1 cellular context compared by ENCODE assay signal in the genomic region with DNA sequence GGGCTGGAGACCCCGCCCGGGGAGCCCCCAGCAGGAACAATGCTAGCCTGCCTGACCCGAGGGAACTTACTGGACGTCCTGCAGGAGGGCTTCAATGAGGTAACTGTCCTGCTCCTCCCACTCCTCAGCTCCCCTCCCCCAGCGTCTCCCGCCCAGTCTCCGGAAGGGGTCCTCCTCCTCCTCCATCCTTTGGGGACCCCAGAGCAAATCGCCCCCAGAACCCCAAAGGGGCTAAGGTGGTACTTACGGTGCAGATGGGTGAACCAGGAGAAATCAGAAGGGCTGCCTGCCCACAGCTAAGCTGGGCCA.
TF ChIP-seq lines count a peak whose summit lies in the region.

No MANE protein-coding gene starts in this region.

TF ChIP-seq in GM12878, 131 proteins besides CTCF, POLR2A, EP300 and RAD21:
- TF ChIP-seq, protein P1, sequence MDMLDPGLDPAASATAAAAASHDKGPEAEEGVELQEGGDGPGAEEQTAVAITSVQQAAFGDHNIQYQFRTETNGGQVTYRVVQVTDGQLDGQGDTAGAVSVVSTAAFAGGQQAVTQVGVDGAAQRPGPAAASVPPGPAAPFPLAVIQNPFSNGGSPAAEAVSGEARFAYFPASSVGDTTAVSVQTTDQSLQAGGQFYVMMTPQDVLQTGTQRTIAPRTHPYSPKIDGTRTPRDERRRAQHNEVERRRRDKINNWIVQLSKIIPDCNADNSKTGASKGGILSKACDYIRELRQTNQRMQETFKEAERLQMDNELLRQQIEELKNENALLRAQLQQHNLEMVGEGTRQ (IDR thresholded peaks at IDR 0.05; ENCODE audit: borderline replicate concordance, low read depth, low read length) = no peak
- TF ChIP-seq ZNF207 (IDR thresholded peaks at IDR 0.05; ENCODE audit: borderline replicate concordance) (no peak), MEF2B (IDR thresholded peaks at IDR 0.05; ENCODE audit: partially characterized antibody, poor library complexity, severe bottlenecking) (no peak), CHD1 (IDR thresholded peaks at IDR 0.05; ENCODE audit: low read depth, low read length) (no peak), BHLHE40 (IDR thresholded peaks at IDR 0.05; ENCODE audit: borderline replicate concordance in 1 of 2, low read depth in 2 of 2, low read length in 1 of 2) (no peak)
- TF ChIP-seq, protein P2, sequence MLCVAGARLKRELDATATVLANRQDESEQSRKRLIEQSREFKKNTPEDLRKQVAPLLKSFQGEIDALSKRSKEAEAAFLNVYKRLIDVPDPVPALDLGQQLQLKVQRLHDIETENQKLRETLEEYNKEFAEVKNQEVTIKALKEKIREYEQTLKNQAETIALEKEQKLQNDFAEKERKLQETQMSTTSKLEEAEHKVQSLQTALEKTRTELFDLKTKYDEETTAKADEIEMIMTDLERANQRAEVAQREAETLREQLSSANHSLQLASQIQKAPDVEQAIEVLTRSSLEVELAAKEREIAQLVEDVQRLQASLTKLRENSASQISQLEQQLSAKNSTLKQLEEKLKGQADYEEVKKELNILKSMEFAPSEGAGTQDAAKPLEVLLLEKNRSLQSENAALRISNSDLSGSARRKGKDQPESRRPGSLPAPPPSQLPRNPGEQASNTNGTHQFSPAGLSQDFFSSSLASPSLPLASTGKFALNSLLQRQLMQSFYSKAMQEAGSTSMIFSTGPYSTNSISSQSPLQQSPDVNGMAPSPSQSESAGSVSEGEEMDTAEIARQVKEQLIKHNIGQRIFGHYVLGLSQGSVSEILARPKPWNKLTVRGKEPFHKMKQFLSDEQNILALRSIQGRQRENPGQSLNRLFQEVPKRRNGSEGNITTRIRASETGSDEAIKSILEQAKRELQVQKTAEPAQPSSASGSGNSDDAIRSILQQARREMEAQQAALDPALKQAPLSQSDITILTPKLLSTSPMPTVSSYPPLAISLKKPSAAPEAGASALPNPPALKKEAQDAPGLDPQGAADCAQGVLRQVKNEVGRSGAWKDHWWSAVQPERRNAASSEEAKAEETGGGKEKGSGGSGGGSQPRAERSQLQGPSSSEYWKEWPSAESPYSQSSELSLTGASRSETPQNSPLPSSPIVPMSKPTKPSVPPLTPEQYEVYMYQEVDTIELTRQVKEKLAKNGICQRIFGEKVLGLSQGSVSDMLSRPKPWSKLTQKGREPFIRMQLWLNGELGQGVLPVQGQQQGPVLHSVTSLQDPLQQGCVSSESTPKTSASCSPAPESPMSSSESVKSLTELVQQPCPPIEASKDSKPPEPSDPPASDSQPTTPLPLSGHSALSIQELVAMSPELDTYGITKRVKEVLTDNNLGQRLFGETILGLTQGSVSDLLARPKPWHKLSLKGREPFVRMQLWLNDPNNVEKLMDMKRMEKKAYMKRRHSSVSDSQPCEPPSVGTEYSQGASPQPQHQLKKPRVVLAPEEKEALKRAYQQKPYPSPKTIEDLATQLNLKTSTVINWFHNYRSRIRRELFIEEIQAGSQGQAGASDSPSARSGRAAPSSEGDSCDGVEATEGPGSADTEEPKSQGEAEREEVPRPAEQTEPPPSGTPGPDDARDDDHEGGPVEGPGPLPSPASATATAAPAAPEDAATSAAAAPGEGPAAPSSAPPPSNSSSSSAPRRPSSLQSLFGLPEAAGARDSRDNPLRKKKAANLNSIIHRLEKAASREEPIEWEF (IDR thresholded peaks at IDR 0.05; ENCODE audit: insufficient replicate concordance, low read depth, low read length) = no peak
